In genomic region chr11:102488208-102488607, GRCh38 we compare ENCODE assay signal across 12 cellular contexts. TPM values are rescaled to one million over a fixed set of nuclear protein-coding genes. Genes with fewer than 3 reads are reported as not detected.
DNase-seq lines count a peak whose midpoint lies in the region; ATAC-seq, FAIRE-seq and TF ChIP-seq lines count a peak whose summit lies in the region.
"Had no signal": no experiment of that assay in that cellular context is flagged by ENCODE, and none has a peak within 500 bp of the region (broad histone marks: within the 10 kb centered on the region; RNA-seq: fewer than 3 reads in every experiment).

No MANE protein-coding gene starts in this region.

- H3K27me3 ChIP-seq in CD8-positive, alpha-beta T cell (ENCODE audit: insufficient read depth, low read length): no peaks in the 10 kb centered on the region
- H3K27me3 ChIP-seq in pancreas: no peaks in the 10 kb centered on the region

- no peak overlapping the region for H3K27ac Mint-ChIP-seq in CD8-positive, alpha-beta T cell
- H3K27ac Mint-ChIP-seq: activated CD8-positive, alpha-beta memory T cell treated with anti-CD3 and anti-CD28 coated beads, Interleukin-2, amount 10 ng/mL, durations not matched to agents 7 days and 5 days had no signal

- no peak overlapping the region for H3K27ac ChIP-seq in CD8-positive, alpha-beta T cell (ENCODE audit: low read depth, low read length)
- no peak overlapping the region for H3K27ac ChIP-seq in pancreas

- TF ChIP-seq CTCF in CD8-positive, alpha-beta T cell (IDR thresholded peaks at IDR 0.05): no peak
- no peak for TF ChIP-seq CTCF in pancreas (IDR thresholded peaks at IDR 0.05)

- POLR2A ChIA-PET in CD8-positive, alpha-beta T cell (lab: Charles Lee): no interaction called here

- FAIRE-seq in pancreas (lab: Jason Lieb, UNC): no peak

- 79 to 84% methylated on average over 3 of the region's 3 CpGs for WGBS in pancreas, 2 donors

- intact Hi-C loops in CD8-positive, alpha-beta T cell (cut with DNase I, micrococcal nuclease): no loop called here
- intact Hi-C loops in left colon (cut with DNase I, micrococcal nuclease): no loop called here
- intact Hi-C loops in pancreas (cut with DNase I): loop anchor here in 1 of 3 donors (10.0 kb wide), 1 partner anchor 93 kb away; no protein-coding TSS in a partner anchor
- intact Hi-C loops in left cardiac atrium (cut with DNase I): no loop called here

- no peaks in the 10 kb centered on the region for H3K9me3 ChIP-seq in CD8-positive, alpha-beta T cell (ENCODE audit: low read length)
- H3K9me3 ChIP-seq in pancreas: no peaks in the 10 kb centered on the region

- ATAC-seq in GM18499 (IDR thresholded peaks at IDR 0.05; ENCODE audit: insufficient read depth, unreplicated experiment) (peak; percentile 75), GM19372 (IDR thresholded peaks at IDR 0.05; ENCODE audit: low read depth, unreplicated experiment) (peak; percentile 59), HG02678 (IDR thresholded peaks at IDR 0.05; ENCODE audit: unreplicated experiment) (peak; percentile 89), HG03442 (IDR thresholded peaks at IDR 0.05; ENCODE audit: unreplicated experiment) (peak; percentile 72), left colon (no peak), pancreas (no peak), left cardiac atrium (no peak)
- ATAC-seq in CD8-positive, alpha-beta T cell: no peak
- ATAC-seq: activated CD8-positive, alpha-beta memory T cell treated with anti-CD3 and anti-CD28 coated beads, Interleukin-2, amount 10 ng/mL, durations not matched to agents 7 days and 5 days had no signal

- H3K36me3 ChIP-seq in CD8-positive, alpha-beta T cell (ENCODE audit: insufficient read depth, low read length): no peaks in the 10 kb centered on the region
- no peaks in the 10 kb centered on the region for H3K36me3 ChIP-seq in pancreas

- CTCF ChIA-PET in CD8-positive, alpha-beta T cell (lab: Charles Lee): interaction anchor here (0.7 to 3.0 kb wide), 8 partner anchors 8 to 146 kb away, joined by 3 to 12 read pairs (median 3); no protein-coding TSS in a partner anchor

- peaks cover 2% of the 10 kb centered on the region for H3K27me3 Mint-ChIP-seq in CD8-positive, alpha-beta T cell (ENCODE audit: low read depth)

- H3K9me3 Mint-ChIP-seq in CD8-positive, alpha-beta T cell: no peaks in the 10 kb centered on the region

- DNase-seq in CD8-positive, alpha-beta T cell: no peak
- DNase-seq in left colon: no peak
- DNase-seq in pancreas: no peak
- no peak for DNase-seq in left cardiac atrium
- DNase-seq: activated CD8-positive, alpha-beta memory T cell treated with anti-CD3 and anti-CD28 coated beads, Interleukin-2, amount 10 ng/mL, durations not matched to agents 7 days and 5 days; NK-92 treated with Interleukin-12 subunit alpha and Interleukin-12 subunit beta, amount 100 ng/mL, for 24 hours had no signal

- H3K4me3 ChIP-seq in CD8-positive, alpha-beta T cell (ENCODE audit: low read depth, low read length): no peak overlapping the region
- no peak overlapping the region for H3K4me3 ChIP-seq in pancreas

- H3K4me1 ChIP-seq in CD8-positive, alpha-beta T cell (ENCODE audit: insufficient read depth, low read length): no peaks in the 10 kb centered on the region
- H3K4me1 ChIP-seq in pancreas: peaks cover 0 to 6% (median 6%) of the 10 kb centered on the region in 3 donors

- no peak overlapping the region for H3K4me3 Mint-ChIP-seq in CD8-positive, alpha-beta T cell
- H3K4me3 Mint-ChIP-seq: activated CD8-positive, alpha-beta memory T cell treated with anti-CD3 and anti-CD28 coated beads, Interleukin-2, amount 10 ng/mL, durations not matched to agents 7 days and 5 days had no signal

- peaks cover 18% of the 10 kb centered on the region for H3K4me1 Mint-ChIP-seq in CD8-positive, alpha-beta T cell (ENCODE audit: low read depth)

- no peaks in the 10 kb centered on the region for H3K36me3 Mint-ChIP-seq in CD8-positive, alpha-beta T cell
- H3K36me3 Mint-ChIP-seq: activated CD8-positive, alpha-beta memory T cell treated with anti-CD3 and anti-CD28 coated beads, Interleukin-2, amount 10 ng/mL, durations not matched to agents 7 days and 5 days had no signal

RNA-seq across cellular contexts. Expression of gene TMEM123, which starts 35.6 kb away (rescaled TPM):
- total RNA-seq in CD8-positive, alpha-beta T cell: 100 to 1,000 TPM; 320 to 330 TPM
- 100 to 1,000 TPM; 105 to 114 TPM for total RNA-seq in left colon
- total RNA-seq in pancreas: 100 to 1,000 TPM in 2 of 6 donors, 10 to 100 TPM in 4; 41.9 to 122 (median 63.0) TPM
- polyA plus RNA-seq in pancreas: 10 to 100 TPM; 18.7 to 39.0 TPM
- total RNA-seq in left cardiac atrium: 10 to 100 TPM; 80.5 to 89.0 TPM

RNA-seq across cellular contexts. Expression of gene MMP7, which starts 42.3 kb away (rescaled TPM):
- total RNA-seq in CD8-positive, alpha-beta T cell: not detected
- not detected for total RNA-seq in left colon
- 100 to 1,000 TPM in 2 of 6 donors, 10 to 100 TPM in 4; 13.5 to 751 (median 34.2) TPM for total RNA-seq in pancreas
- polyA plus RNA-seq in pancreas: 10 to 100 TPM; 34.4 to 68.1 TPM
- under 1 TPM in 1 of 2 donors, not detected in 1; 0.32 TPM for total RNA-seq in left cardiac atrium
- total RNA-seq: activated CD8-positive, alpha-beta memory T cell treated with anti-CD3 and anti-CD28 coated beads, Interleukin-2, amount 10 ng/mL, durations not matched to agents 7 days and 5 days; T-helper 1 cell treated with Interleukin-12 subunit alpha and Interleukin-12 subunit beta and Interleukin-4 antibody, amounts not matched to agents 30 ng/mL and 1 ng/mL, for 36 hours had no signal
- polyA plus RNA-seq: BJ had no signal

Comparison
In these comparisons a context has a peak if more than half of its experiments do, and no peak if none do; other contexts are left out.
1. ATAC-seq: peak in GM18499 (single experiment), GM19372 (single experiment), HG02678 (single experiment) and HG03442 (single experiment); none in CD8-positive, alpha-beta T cell (single experiment), left colon (single experiment), pancreas (0 of 4) and left cardiac atrium (0 of 2).
2. RNA of gene MMP7, which starts 42.3 kb away (total RNA-seq): 13.5 to 751 TPM in pancreas; 0.32 TPM in left cardiac atrium, not detected in left colon and not detected in CD8-positive, alpha-beta T cell; every median in the first group is over 10 times any median in the second.